In genomic region chr14:103776319-103776718, GRCh38 we compare ENCODE assay signal across 5 cellular contexts.
DNase-seq lines count a peak whose midpoint lies in the region; ATAC-seq and TF ChIP-seq lines count a peak whose summit lies in the region.
"Not testable (repeated sequence)": the region's sequence is repeated elsewhere in the genome, so short reads cannot be mapped to it uniquely, and the experiment has no call there.

No MANE protein-coding gene starts in this region.

- H3K36me3 ChIP-seq in A673 (ENCODE audit: insufficient read depth, low read length, poor library complexity, severe bottlenecking); thyroid gland: not testable (repeated sequence)

- intact Hi-C loops in A673 (cut with micrococcal nuclease; ENCODE audit: unreplicated experiment); left ventricle myocardium superior (cut with micrococcal nuclease); thyroid gland (cut with DNase I): not testable (repeated sequence)

- not testable (repeated sequence) for H3K27ac ChIP-seq in A673 (ENCODE audit: low read depth, low read length, poor library complexity, severe bottlenecking)
- peak overlapping the region; percentile 47 to 90 (median 72) for H3K27ac ChIP-seq in thyroid gland

- WGBS in thyroid gland, 2 donors = 88 to 91% methylated on average over 6 of the region's 6 CpGs

- not testable (repeated sequence) for ATAC-seq in T-helper 17 cell
- ATAC-seq in left ventricle myocardium superior = peak; percentile 25

- peak overlapping the region; percentile 11 for H3K27ac Mint-ChIP-seq in T-helper 17 cell
- H3K27ac Mint-ChIP-seq in nephron progenitor cell = peak overlapping the region; percentile 83

- not testable (repeated sequence) for BruUV-seq in A673 (replicated peaks; lab: Mats Ljungman, UMichigan)

- CTCF ChIA-PET in A673 (lab: Charles Lee) = not testable (repeated sequence)

- H3K9me3 ChIP-seq in A673 (ENCODE audit: low read depth, low read length, poor library complexity, severe bottlenecking); T-helper 17 cell (ENCODE audit: control insufficient read depth, low read length, poor library complexity, severe bottlenecking); thyroid gland: not testable (repeated sequence)

- H3K4me3 ChIP-seq in A673 (ENCODE audit: low read depth, low read length, poor library complexity, severe bottlenecking); thyroid gland (replicated peaks in 1 of 3): not testable (repeated sequence)

- POLR2A ChIA-PET in A673 (lab: Charles Lee; ENCODE audit: low non-redundant PET) = not testable (repeated sequence)

- H3K4me1 ChIP-seq in A673 (ENCODE audit: insufficient read depth, low read length, poor library complexity, severe bottlenecking) = not testable (repeated sequence)
- peaks cover 22 to 41% of the 10 kb centered on the region in 2 donors for H3K4me1 ChIP-seq in thyroid gland

- not testable (repeated sequence) for TF ChIP-seq CTCF in A673 (conservative IDR thresholded peaks at IDR 0.05; ENCODE audit: low read depth, low read length); nephron progenitor cell (IDR thresholded peaks at IDR 0.05); thyroid gland (IDR thresholded peaks at IDR 0.05)

- DNase-seq in A673 (ENCODE audit: low spot score) = peak; percentile 28
- DNase-seq in T-helper 17 cell, left ventricle myocardium superior, nephron progenitor cell, thyroid gland: not testable (repeated sequence)

- not testable (repeated sequence) for TF ChIP-seq POLR2A in thyroid gland (IDR thresholded peaks at IDR 0.05)

- H3K9me3 Mint-ChIP-seq in nephron progenitor cell = not testable (repeated sequence)

- not testable (repeated sequence) for H3K4me1 Mint-ChIP-seq in T-helper 17 cell, nephron progenitor cell

- not testable (repeated sequence) for H3K36me3 Mint-ChIP-seq in T-helper 17 cell (ENCODE audit: low read depth)
- peaks cover 18% of the 10 kb centered on the region for H3K36me3 Mint-ChIP-seq in nephron progenitor cell (ENCODE audit: low read depth)

- H3K27me3 Mint-ChIP-seq in T-helper 17 cell; nephron progenitor cell (ENCODE audit: low read depth, poor library complexity): not testable (repeated sequence)

- H3K27me3 ChIP-seq in A673 (replicated peaks; ENCODE audit: insufficient read depth, low read depth, low read length, poor library complexity); thyroid gland: not testable (repeated sequence)

- H3K4me3 Mint-ChIP-seq in T-helper 17 cell, nephron progenitor cell: not testable (repeated sequence)
